In the genomic region with DNA sequence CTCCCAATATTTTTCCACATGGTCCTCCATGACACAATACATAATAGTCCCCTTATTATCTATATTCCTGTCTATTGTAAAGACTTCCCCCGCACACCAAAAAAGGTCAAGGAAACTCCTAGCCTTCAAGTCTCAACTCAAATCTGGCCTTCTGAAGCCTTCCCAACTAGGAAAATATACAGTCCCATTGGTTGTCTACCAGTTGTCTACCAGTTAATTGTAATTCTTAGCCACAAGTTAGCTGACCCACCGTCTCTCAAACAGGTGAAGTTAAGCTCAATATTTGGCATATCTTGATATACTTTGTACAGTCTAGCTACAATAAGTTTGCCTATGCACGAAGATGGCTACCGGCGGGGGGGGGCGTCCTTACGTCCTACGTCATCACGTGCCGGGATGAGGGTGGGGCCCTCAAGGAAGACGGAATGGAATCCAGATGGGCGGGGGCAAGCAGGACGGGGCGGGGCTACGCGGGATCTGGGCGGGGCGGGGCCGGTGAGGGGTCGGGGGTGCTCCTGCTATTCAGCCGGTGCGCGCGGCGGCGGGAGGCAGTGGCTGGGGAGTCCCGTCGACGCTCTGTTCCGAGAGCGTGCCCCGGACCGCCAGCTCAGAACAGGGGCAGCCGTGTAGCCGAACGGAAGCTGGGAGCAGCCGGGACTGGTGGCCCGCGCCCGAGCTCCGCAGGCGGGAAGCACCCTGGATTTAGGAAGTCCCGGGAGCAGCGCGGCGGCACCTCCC, we compare ENCODE assay signal across 8 cellular contexts. TPM values are rescaled to one million over a fixed set of nuclear protein-coding genes. Genes with fewer than 3 reads are reported as not detected.
A peak's percentile ranks its signal among the peaks of the same experiment; 100 is the strongest.
DNase-seq lines count a peak whose midpoint lies in the region; ATAC-seq and TF ChIP-seq lines count a peak whose summit lies in the region.

Gene AHR (plus strand): TSS at position 551 of the 738 bp plus-strand sequence. CDS start 613 bp downstream, outside the sequence.

- H3K27me3 ChIP-seq in psoas muscle (ENCODE audit: insufficient read depth in 3 of 3, low read length in 2 of 3) (peaks cover 0 to 22% (median 7%) of the 10 kb centered on the region in 3 donors), uterus (no peaks in the 10 kb centered on the region)

- WGBS in psoas muscle, 3 donors: 4 to 5% (median 5%) methylated on average over 34 to 46 of the region's 46 CpGs

- peaks cover 9% of the 10 kb centered on the region for H3K9me3 Mint-ChIP-seq in T-helper 1 cell treated with Interleukin-12 subunit alpha and Interleukin-12 subunit beta and Interleukin-4 antibody, amounts not matched to agents 30 μg/mL and 1 μg/mL, for 36 hours

- H3K4me1 Mint-ChIP-seq in T-helper 1 cell treated with Interleukin-12 subunit alpha and Interleukin-12 subunit beta and Interleukin-4 antibody, amounts not matched to agents 30 μg/mL and 1 μg/mL, for 36 hours (ENCODE audit: low read depth): peaks cover 21% of the 10 kb centered on the region

- H3K36me3 ChIP-seq in psoas muscle (ENCODE audit: insufficient read depth in 1 of 2, low read depth in 1 of 2): no peaks in the 10 kb centered on the region
- no peaks in the 10 kb centered on the region for H3K36me3 ChIP-seq in uterus

- TF ChIP-seq POLR2A in uterus (IDR thresholded peaks at IDR 0.05): peak; percentile 84 to 86

- H3K4me3 ChIP-seq in GM08714 (ENCODE audit: low read length) (peak within 1 kb of the TSS; percentile 94), psoas muscle (peak within 1 kb of the TSS; percentile 81), uterus (peak within 1 kb of the TSS; percentile 56 to 78)

- H3K27ac ChIP-seq in psoas muscle (peak within 1 kb of the TSS; percentile 78), uterus (peak within 1 kb of the TSS; percentile 76 to 87)

- H3K27me3 Mint-ChIP-seq in T-helper 1 cell treated with Interleukin-12 subunit alpha and Interleukin-12 subunit beta and Interleukin-4 antibody, amounts not matched to agents 30 μg/mL and 1 μg/mL, for 36 hours (ENCODE audit: low read depth): no peaks in the 10 kb centered on the region

- intact Hi-C loops in left ventricle myocardium superior (cut with micrococcal nuclease) (no loop called here), psoas muscle (cut with DNase I) (loop anchor here in 1 of 2 donors (5.0 kb wide), 1 partner anchor 311 kb away; no protein-coding TSS in a partner anchor), uterus (cut with DNase I; ENCODE audit: low total_unique reads) (no loop called here)

- POLR2A ChIA-PET in HEK293T (lab: Yijun Ruan, JAX): interaction anchor here (1.0 kb wide), 2 partner anchors 309 to 717 kb away, joined by 3 read pairs; no protein-coding TSS in a partner anchor

- peak within 1 kb of the TSS; percentile 95 for H3K4me3 Mint-ChIP-seq in T-helper 1 cell treated with Interleukin-12 subunit alpha and Interleukin-12 subunit beta and Interleukin-4 antibody, amounts not matched to agents 30 μg/mL and 1 μg/mL, for 36 hours

- H3K9me3 ChIP-seq in psoas muscle (no peaks in the 10 kb centered on the region), uterus (no peaks in the 10 kb centered on the region)

- peak within 1 kb of the TSS; percentile 91 for H3K27ac Mint-ChIP-seq in T-helper 1 cell treated with Interleukin-12 subunit alpha and Interleukin-12 subunit beta and Interleukin-4 antibody, amounts not matched to agents 30 μg/mL and 1 μg/mL, for 36 hours

- DNase-seq in HEK293T (ENCODE audit: extremely low spot score) (peak; percentile 88), NCI-H1092 treated with DMSO at 0.1 percent for 48 hours (lab: John Stamatoyannopoulos, UW) (peak; percentile 88), amygdala (lab: John Stamatoyannopoulos, UW) (peak; percentile 28 to 97 (median 86)), left ventricle myocardium superior (peak; percentile 96), psoas muscle (peak; percentile 89 to 93), uterus (peak; percentile 85 to 93)

- H3K4me1 ChIP-seq in psoas muscle: no peaks in the 10 kb centered on the region
- H3K4me1 ChIP-seq in uterus: no peaks in the 10 kb centered on the region

- ATAC-seq in left ventricle myocardium superior: peak; percentile 96
- ATAC-seq in psoas muscle: peak; percentile 80 to 94 (median 92)

- peaks cover 8% of the 10 kb centered on the region for H3K36me3 Mint-ChIP-seq in T-helper 1 cell treated with Interleukin-12 subunit alpha and Interleukin-12 subunit beta and Interleukin-4 antibody, amounts not matched to agents 30 μg/mL and 1 μg/mL, for 36 hours (ENCODE audit: low read depth)

- TF ChIP-seq CTCF in psoas muscle (IDR thresholded peaks at IDR 0.05) (no peak), uterus (IDR thresholded peaks at IDR 0.05) (no peak)

- CTCF ChIA-PET in HEK293T (lab: Yijun Ruan, JAX): interaction anchor here (0.6 kb wide), 1 partner anchor 413 kb away, joined by 3 read pairs; no protein-coding TSS in a partner anchor

TF ChIP-seq in HEK293T, 16 proteins besides CTCF, POLR2A, EP300 and RAD21:
- TF ChIP-seq FOXA1 (IDR thresholded peaks at IDR 0.05) (no peak), NFRKB (IDR thresholded peaks at IDR 0.05) (peak; percentile 59; the same call in 1 of the 2 replicates), TARDBP (IDR thresholded peaks at IDR 0.05) (no peak), ARNT (IDR thresholded peaks at IDR 0.05) (no peak), L3MBTL2 (conservative IDR thresholded peaks at IDR 0.05) (peak; percentile 65)

RNA-seq across cellular contexts. Expression of gene AHR, which starts in this region (rescaled TPM):
- 37.9 TPM for total RNA-seq in left ventricle myocardium superior
- 1 to 10 TPM; 3.8 to 9.2 (median 6.9) TPM for total RNA-seq in psoas muscle
- 1 to 10 TPM; 1.4 to 2.1 (median 1.5) TPM for polyA plus RNA-seq in psoas muscle
- total RNA-seq in uterus: 100 to 1,000 TPM in 1 of 4 donors, 10 to 100 TPM in 3; 43.7 to 160 (median 91.5) TPM

Comparison
In these comparisons a context has a peak if more than half of its experiments do, and no peak if none do; other contexts are left out.
1. Peak in every context shown above with its lines: DNase-seq, ATAC-seq, H3K4me3 ChIP-seq and H3K27ac ChIP-seq.